Comparison of ENCODE assay signal across 19 cellular contexts in genomic region chr15:60297047-60297446, GRCh38.
DNase-seq lines count a peak whose midpoint lies in the region; ATAC-seq, FAIRE-seq and TF ChIP-seq lines count a peak whose summit lies in the region.
"Had no signal": no experiment of that assay in that cellular context is flagged by ENCODE, and none has a peak within 500 bp of the region (broad histone marks: within the 10 kb centered on the region; RNA-seq: fewer than 3 reads in every experiment).

No MANE protein-coding gene starts in this region.

- FAIRE-seq in GM12878 (lab: Jason Lieb, UNC) (no peak), keratinocyte (lab: Jason Lieb, UNC) (peak; percentile 67)
- FAIRE-seq: G401.6 had no signal

- CTCF ChIA-PET in MCF 10A (lab: Yijun Ruan, JAX) = interaction anchor here (0.5 to 1.2 kb wide), 7 partner anchors 26 to 730 kb away, joined by 3 to 7 read pairs (median 4); no protein-coding TSS in a partner anchor
- CTCF ChIA-PET in GM12878 (lab: Yijun Ruan, JAX) = interaction anchor here (0.5 kb wide), 1 partner anchor 533 kb away, joined by 3 read pairs; no protein-coding TSS in a partner anchor

- BruUV-seq in MCF 10A (replicated peaks; lab: Mats Ljungman, UMichigan) = no TSS peak
- no TSS peak for BruUV-seq in GM12878 (replicated peaks; lab: Mats Ljungman, UMichigan)

- H3K36me3 Mint-ChIP-seq in MCF 10A (ENCODE audit: insufficient read depth, unreplicated experiment) = peaks cover 4% of the 10 kb centered on the region
- no peaks in the 10 kb centered on the region for H3K36me3 Mint-ChIP-seq in osteocyte (ENCODE audit: unreplicated experiment)

- no peaks in the 10 kb centered on the region for H3K9me1 ChIP-seq in keratinocyte (ENCODE audit: control insufficient read depth, extremely low read depth, insufficient read depth, low read length)

- H3K9ac ChIP-seq in GM12878 (ENCODE audit: control insufficient read depth, insufficient read depth, low read length) = no peak overlapping the region
- no peak overlapping the region for H3K9ac ChIP-seq in keratinocyte (ENCODE audit: control insufficient read depth, extremely low read depth, insufficient read depth, low read length)

- TF ChIP-seq RAD21 in GM12878 (IDR thresholded peaks at IDR 0.05; ENCODE audit: insufficient read depth, low read depth, low read length) = no peak

- in situ Hi-C loops in GM12878 (cut with MboI) = no loop called here

- ATAC-seq in GM12878 (no peak), GM19324 (IDR thresholded peaks at IDR 0.05; ENCODE audit: low FRiP score, unreplicated experiment) (no peak)

- H3K27ac Mint-ChIP-seq in MCF 10A (ENCODE audit: low read depth, unreplicated experiment) = no peak overlapping the region
- H3K27ac Mint-ChIP-seq in osteocyte (ENCODE audit: unreplicated experiment) = no peak overlapping the region
- H3K27ac Mint-ChIP-seq: CD4-positive, CD25-positive, alpha-beta regulatory T cell; HFFc6 had no signal

- H3K9me3 ChIP-seq in breast epithelium (no peaks in the 10 kb centered on the region), GM12878 (replicated peaks; ENCODE audit: control insufficient read depth, insufficient read depth, low read length) (no peaks in the 10 kb centered on the region; the same call in 2 of the 3 replicates), keratinocyte (ENCODE audit: control insufficient read depth, low read depth, low read length) (no peaks in the 10 kb centered on the region)
- H3K9me3 ChIP-seq: Peyer's patch had no signal

- H3K27ac ChIP-seq in breast epithelium = no peak overlapping the region
- no peak overlapping the region for H3K27ac ChIP-seq in GM12878 (ENCODE audit: control insufficient read depth, insufficient read depth)
- no peak overlapping the region for H3K27ac ChIP-seq in keratinocyte (ENCODE audit: control insufficient read depth, insufficient read depth, low read length)
- H3K27ac ChIP-seq: Peyer's patch had no signal

- H3K4me2 ChIP-seq in GM12878 (ENCODE audit: control insufficient read depth, insufficient read depth) (no peak overlapping the region), keratinocyte (ENCODE audit: control insufficient read depth, extremely low read depth, insufficient read depth, low read depth, low read length) (peak overlapping the region; percentile 9)

- SMC1A ChIA-PET in GM12878 (lab: Charles Lee; ENCODE audit: uncharacterized antibody, unreplicated experiment) = interaction anchor here (0.7 kb wide), 1 partner anchor 23 kb away, joined by 3 read pairs; no protein-coding TSS in a partner anchor

- TF ChIP-seq CTCF in MCF 10A (IDR thresholded peaks at IDR 0.05; ENCODE audit: unreplicated experiment) = no peak
- no peak for TF ChIP-seq CTCF in breast epithelium (IDR thresholded peaks at IDR 0.05)
- no peak for TF ChIP-seq CTCF in GM12878 (IDR thresholded peaks at IDR 0.05 in 2 of 3, conservative IDR thresholded peaks at IDR 0.05 in 1 of 3; ENCODE audit: control insufficient read depth in 2 of 3, extremely low read depth in 1 of 3, insufficient read depth in 1 of 3, low read depth in 3 of 3, low read length in 3 of 3)
- TF ChIP-seq CTCF in keratinocyte (optimal IDR thresholded peaks at IDR 0.05 in 1 of 3, IDR thresholded peaks at IDR 0.05 in 1 of 3, conservative IDR thresholded peaks at IDR 0.05 in 1 of 3; ENCODE audit: extremely low read depth in 1 of 3, insufficient read depth in 2 of 3, low read length in 3 of 3) = no peak
- no peak for TF ChIP-seq CTCF in osteocyte (IDR thresholded peaks at IDR 0.05)

- H3K4me1 ChIP-seq in breast epithelium = no peaks in the 10 kb centered on the region
- H3K4me1 ChIP-seq in GM12878 (ENCODE audit: control insufficient read depth, insufficient read depth, low read length) = no peaks in the 10 kb centered on the region
- peaks cover 16% of the 10 kb centered on the region for H3K4me1 ChIP-seq in keratinocyte (ENCODE audit: control insufficient read depth, extremely low read depth, insufficient read depth, low read length)

- H3K79me2 ChIP-seq in GM12878 (ENCODE audit: control insufficient read depth, insufficient read depth, low read length) (no peaks in the 10 kb centered on the region), keratinocyte (ENCODE audit: control insufficient read depth, insufficient read depth, low read length) (no peaks in the 10 kb centered on the region)

- H3K27me3 Mint-ChIP-seq in MCF 10A (ENCODE audit: insufficient read depth, unreplicated experiment) (no peaks in the 10 kb centered on the region), osteocyte (ENCODE audit: unreplicated experiment) (peaks cover 32% of the 10 kb centered on the region)

- H3K9me3 Mint-ChIP-seq in MCF 10A (ENCODE audit: unreplicated experiment) (peaks cover 7% of the 10 kb centered on the region), osteocyte (ENCODE audit: unreplicated experiment) (peaks cover 7% of the 10 kb centered on the region)

- RAD21 ChIA-PET in GM12878 (lab: Charles Lee; ENCODE audit: unreplicated experiment) = no interaction called here

- TF ChIP-seq POLR2A in breast epithelium (IDR thresholded peaks at IDR 0.05) (no peak), GM12878 (IDR thresholded peaks at IDR 0.05; ENCODE audit: low read depth, low read length) (no peak)

- no peak overlapping the region for H3K4me3 ChIP-seq in breast epithelium
- no peak overlapping the region for H3K4me3 ChIP-seq in GM12878
- no peak overlapping the region for H3K4me3 ChIP-seq in keratinocyte (ENCODE audit: control insufficient read depth in 2 of 3, extremely low read depth in 1 of 3, insufficient read depth in 2 of 3, low read depth in 1 of 3, low read length in 3 of 3)
- H3K4me3 ChIP-seq: Peyer's patch had no signal

- H3K4me1 Mint-ChIP-seq in MCF 10A (ENCODE audit: insufficient read depth, unreplicated experiment) (peaks cover 4% of the 10 kb centered on the region), osteocyte (ENCODE audit: unreplicated experiment) (no peaks in the 10 kb centered on the region)
- H3K4me1 Mint-ChIP-seq: CD4-positive, CD25-positive, alpha-beta regulatory T cell had no signal

- POLR2A ChIA-PET in MCF 10A (lab: Yijun Ruan, JAX) = interaction anchor here (0.7 to 2.5 kb wide), 6 partner anchors 11 to 79 kb away, joined by 3 to 14 read pairs (median 4); no protein-coding TSS in a partner anchor
- POLR2A ChIA-PET in GM12878 (lab: Charles Lee) = no interaction called here

- H3K36me3 ChIP-seq in breast epithelium (no peaks in the 10 kb centered on the region), GM12878 (ENCODE audit: control insufficient read depth in 2 of 2, insufficient read depth in 2 of 2, low read length in 1 of 2) (no peaks in the 10 kb centered on the region), keratinocyte (ENCODE audit: control insufficient read depth in 2 of 2, extremely low read depth in 1 of 2, insufficient read depth in 2 of 2, low read length in 2 of 2) (no peaks in the 10 kb centered on the region)
- H3K36me3 ChIP-seq: Peyer's patch had no signal

- no peak for TF ChIP-seq EP300 in GM12878 (IDR thresholded peaks at IDR 0.05; ENCODE audit: borderline replicate concordance in 1 of 2, control insufficient read depth in 1 of 2, low read depth in 2 of 2, low read length in 2 of 2)

- H3K4me3 Mint-ChIP-seq in MCF 10A (ENCODE audit: unreplicated experiment) (no peak overlapping the region), osteocyte (ENCODE audit: unreplicated experiment) (no peak overlapping the region)
- H3K4me3 Mint-ChIP-seq: CD4-positive, CD25-positive, alpha-beta regulatory T cell; HFFc6 had no signal

- DNase-seq in MCF 10A (ENCODE audit: unreplicated experiment) (peak; percentile 66), breast epithelium (ENCODE audit: low spot score in 2 of 2) (no peak), M059J (ENCODE audit: low read depth) (peak; percentile 14), GM12878 (ENCODE audit: low read depth, low spot score) (no peak), keratinocyte (ENCODE audit: low read depth, low spot score) (peak; percentile 7), osteocyte (ENCODE audit: extremely low spot score, unreplicated experiment) (no peak)
- no peak for DNase-seq in stimulated activated CD8-positive, alpha-beta memory T cell treated with anti-CD3 and anti-CD28 coated beads, Interleukin-4, amount 100 ng/mL, for 48 hours
- DNase-seq: ACHN; CD4-positive, CD25-positive, alpha-beta regulatory T cell; DMS79; HFFc6; Karpas-422; NCI-H1417 treated with DMSO at 0.1 percent for 48 hours; NCI-H2029 treated with DMSO at 0.1 percent for 48 hours; NCI-H510A treated with DMSO at 0.1 percent for 48 hours; Peyer's patch; SIG-M5 had no signal

- H4K20me1 ChIP-seq in GM12878 (ENCODE audit: control insufficient read depth, insufficient read depth) (no peaks in the 10 kb centered on the region), keratinocyte (ENCODE audit: control insufficient read depth, extremely low read depth, insufficient read depth, low read length) (no peaks in the 10 kb centered on the region)

- intact Hi-C loops in MCF 10A (cut with micrococcal nuclease) (no loop called here), breast epithelium (cut with DNase I; ENCODE audit: low total_unique reads) (no loop called here), GM12878 (cut with micrococcal nuclease; ENCODE audit: unreplicated experiment) (no loop called here)

- 61% methylated on average over 3 of the region's 3 CpGs for WGBS in GM12878 (ENCODE audit: insufficient coverage, insufficient replicate concordance, low lambda C conversion rate, missing lambda C conversion rate)

- H3K27me3 ChIP-seq in breast epithelium (no peaks in the 10 kb centered on the region), GM12878 (replicated peaks in 1 of 2; ENCODE audit: control insufficient read depth in 2 of 2, insufficient read depth in 2 of 2, low read length in 1 of 2) (no peaks in the 10 kb centered on the region), keratinocyte (ENCODE audit: control insufficient read depth, extremely low read depth, insufficient read depth, low read length) (no peaks in the 10 kb centered on the region)
- H3K27me3 ChIP-seq: Peyer's patch had no signal

- H2AFZ ChIP-seq in GM12878 (ENCODE audit: control insufficient read depth, low read depth, low read length) (no peak overlapping the region), keratinocyte (ENCODE audit: control insufficient read depth, low read length) (no peak overlapping the region)

- dilution Hi-C loops in keratinocyte (cut with MboI; ENCODE audit: extremely low pct_ligation_motif_present, low sequenced_read_pairs) = no loop called here

TF ChIP-seq in GM12878, 131 proteins besides CTCF, POLR2A, EP300 and RAD21:
- TF ChIP-seq RUNX3 (IDR thresholded peaks at IDR 0.05; ENCODE audit: low read length) (peak; percentile 73), RB1 (IDR thresholded peaks at IDR 0.05; ENCODE audit: borderline replicate concordance) (no peak)

Comparison
In these comparisons a context has a peak if more than half of its experiments do, and no peak if none do; other contexts are left out.
1. DNase-seq: peak in MCF 10A (single experiment), M059J (single experiment) and keratinocyte (single experiment); none in breast epithelium (0 of 2), GM12878 (single experiment), stimulated activated CD8-positive, alpha-beta memory T cell treated with anti-CD3 and anti-CD28 coated beads, Interleukin-4, amount 100 ng/mL, for 48 hours (single experiment) and osteocyte (single experiment).